In the genomic region with DNA sequence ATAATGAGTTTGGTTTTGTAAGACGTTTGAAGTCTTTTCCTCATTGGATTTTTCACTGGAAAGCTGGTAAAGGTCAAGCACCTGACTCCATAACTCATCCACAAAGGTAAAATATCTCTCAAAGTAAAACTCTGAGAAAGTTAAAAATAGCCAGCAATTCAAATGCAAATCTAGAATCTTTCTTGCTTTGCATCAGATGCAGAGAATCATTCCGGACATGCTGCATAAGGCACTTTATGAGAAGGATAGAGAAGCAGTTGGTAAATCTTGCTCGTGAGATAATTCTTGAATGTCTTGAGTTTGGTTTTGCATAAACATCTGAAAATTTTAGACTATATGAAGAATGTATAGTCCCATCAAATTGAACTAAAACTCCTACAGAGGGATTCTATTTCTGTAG, we compare ENCODE assay signal across 29 cellular contexts. TPM values are rescaled to one million over a fixed set of nuclear protein-coding genes. Genes with fewer than 3 reads are reported as not detected.
"Had no signal": no experiment of that assay in that cellular context is flagged by ENCODE, and none has a peak within 500 bp of the region (broad histone marks: within the 10 kb centered on the region; RNA-seq: fewer than 3 reads in every experiment).

No MANE protein-coding gene starts in this region.

- H3K36me3 ChIP-seq: ascending aorta had no signal

- H3K4me1 ChIP-seq: ascending aorta had no signal

- H3K4me3 ChIP-seq: ascending aorta, body of pancreas, coronary artery had no signal

- H3K27me3 ChIP-seq: ascending aorta, body of pancreas had no signal

- H3K27ac ChIP-seq: ascending aorta, body of pancreas, coronary artery had no signal

- H3K9me3 ChIP-seq: ascending aorta, body of pancreas had no signal

- DNase-seq: activated B cell treated with CpG ODN at 0.5 μM for 24 hours; activated CD4-positive, alpha-beta memory T cell treated with anti-CD3 and anti-CD28 coated beads for 36 hours; activated CD4-positive, alpha-beta T cell treated with anti-CD3 and anti-CD28 coated beads for 1 hour; activated CD4-positive, alpha-beta T cell treated with anti-CD3 and anti-CD28 coated beads, Interleukin-2, amount 10 ng/mL, durations not matched to agents 7 days and 5 days; activated CD8-positive, alpha-beta memory T cell treated with anti-CD3 and anti-CD28 coated beads for 24 hours; activated effector memory CD4-positive, alpha-beta T cell treated with anti-CD3 and anti-CD28 coated beads, Interleukin-2, amount 50 U/mL, for 16 hours; activated naive CD4-positive, alpha-beta T cell treated with Interleukin-2 at 50 U/mL for 16 hours; activated naive CD8-positive, alpha-beta T cell treated with anti-CD3 and anti-CD28 coated beads, Interleukin-2, amount 50 U/mL, for 24 hours; activated T-cell treated with anti-CD3 and anti-CD28 coated beads, Interleukin-2, amount 50 U/mL, for 4 hours; amniotic stem cell; body of pancreas; central memory CD4-positive, alpha-beta T cell; NCI-H1092; NCI-H1417 treated with DMSO at 0.1 percent for 48 hours; NCI-H1694; NCI-H2029 treated with DMSO at 0.1 percent for 48 hours; NCI-H446 treated with DMSO at 0.1 percent for 48 hours; NCI-H526; NCI-H774; PC-3; SHP77 treated with DMSO at 0.1 percent for 48 hours; T-helper 17 cell; T-helper 9 cell had no signal

- ATAC-seq: activated naive CD4-positive, alpha-beta T cell treated with anti-CD3 and anti-CD28 coated beads, Interleukin-2, amount 50 U/mL, for 72 hours; activated naive CD8-positive, alpha-beta T cell treated with anti-CD3 and anti-CD28 coated beads, Interleukin-2, amount 50 U/mL, for 24 hours; activated T-cell treated with anti-CD3 and anti-CD28 coated beads, Interleukin-2, amount 50 U/mL, for 4 hours; body of pancreas; PC-3; T-helper 17 cell had no signal

RNA-seq across cellular contexts. Expression of gene KCNMB2, which starts 9.1 kb away (rescaled TPM):
- total RNA-seq: activated B cell treated with CpG ODN at 0.5 μM for 24 hours; activated CD4-positive, alpha-beta memory T cell treated with anti-CD3 and anti-CD28 coated beads for 36 hours; activated CD4-positive, alpha-beta T cell treated with anti-CD3 and anti-CD28 coated beads, Interleukin-2, amount 10 ng/mL, durations not matched to agents 7 days and 5 days; activated naive CD4-positive, alpha-beta T cell treated with anti-CD3 and anti-CD28 coated beads, Interleukin-2, amount 50 U/mL, for 72 hours; activated T-cell treated with anti-CD3 and anti-CD28 coated beads, Interleukin-2, amount 50 U/mL, for 4 hours; ascending aorta; bronchial epithelial cell; LHCN-M2; PC-3; SK-MEL-5; T-helper 17 cell had no signal
